8 cellular contexts compared by ENCODE assay signal in the genomic region with DNA sequence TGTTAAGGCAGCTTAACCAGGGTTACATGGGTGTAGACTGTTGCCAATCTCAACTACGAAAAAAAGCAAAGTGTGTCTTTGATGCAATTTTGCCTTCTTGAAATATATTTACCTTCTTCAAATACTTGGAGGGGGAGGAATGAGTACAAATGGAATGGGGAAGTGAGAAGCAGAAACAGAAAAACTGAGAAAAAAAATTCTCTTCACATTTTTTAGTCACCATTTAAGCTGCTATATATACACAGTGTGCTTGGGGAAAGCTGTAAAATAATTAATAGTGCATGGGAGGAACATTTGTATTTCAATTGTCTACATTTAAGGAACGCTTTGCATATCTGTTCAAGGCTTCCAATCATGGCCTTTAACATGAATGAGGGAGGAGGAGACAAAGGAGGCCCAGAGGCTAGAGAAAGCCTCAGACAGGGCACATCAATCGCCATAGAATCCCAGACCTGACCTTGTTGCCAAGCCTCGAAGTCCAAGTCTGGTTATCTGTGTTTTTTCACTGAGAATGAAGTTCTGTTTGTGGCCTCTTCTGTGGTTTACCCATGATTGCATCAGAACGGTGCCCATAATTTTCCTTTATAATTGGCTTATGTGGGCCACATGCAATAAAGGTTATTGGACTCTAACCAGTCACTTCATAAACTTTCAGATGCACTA.
DNase-seq lines count a peak whose midpoint lies in the region; ATAC-seq and TF ChIP-seq lines count a peak whose summit lies in the region.

No MANE protein-coding gene starts in this region.

- H2AK5ac ChIP-seq in H9 (ENCODE audit: insufficient read length, low read length), result no peak overlapping the region

- no peaks in the 10 kb centered on the region for H4K20me1 ChIP-seq in HCT116 (ENCODE audit: insufficient read depth)
- no peaks in the 10 kb centered on the region for H4K20me1 ChIP-seq in H9 (ENCODE audit: control insufficient read depth, insufficient read depth, insufficient read length)

- H3K23ac ChIP-seq in H9 (ENCODE audit: insufficient read length, low read depth, low read length), result no peak overlapping the region

- H3K4me1 Mint-ChIP-seq in H9, result peaks cover 8 to 13% of the 10 kb centered on the region in 2 experiments

- H3K23me2 ChIP-seq in H9 (ENCODE audit: insufficient read length, low read depth, low read length, poor library complexity, severe bottlenecking), result no peaks in the 10 kb centered on the region

- H4K8ac ChIP-seq in H9 (replicated peaks; ENCODE audit: insufficient read length, low read depth, low read length), result no peak overlapping the region

- H3K9ac ChIP-seq in HCT116 (ENCODE audit: low read length) (no peak overlapping the region), H9 (ENCODE audit: extremely low read depth, insufficient read length, low read length) (no peak overlapping the region)

- no peak overlapping the region for H3K56ac ChIP-seq in H9 (ENCODE audit: insufficient read length, low read depth, low read length)

- no peak overlapping the region for H3K4me3 Mint-ChIP-seq in H9

- H4K5ac ChIP-seq in H9 (ENCODE audit: insufficient read length, low read depth, low read length), result no peak overlapping the region

- H2BK120ac ChIP-seq in H9 (ENCODE audit: low read depth, low read length, poor library complexity, severe bottlenecking), result no peak overlapping the region

- H3K27ac Mint-ChIP-seq in H9, result no peak overlapping the region

- no peak for ATAC-seq in HCT116

- peaks cover 13% of the 10 kb centered on the region in 2 experiments for H3K9me3 Mint-ChIP-seq in H9

- no peak overlapping the region for H2BK20ac ChIP-seq in H9 (ENCODE audit: low read depth, low read length, poor library complexity, severe bottlenecking)

- no TSS peak for BruUV-seq in HCT116 (replicated peaks; lab: Mats Ljungman, UMichigan)

- CTCF ChIA-PET in HCT116 (lab: Charles Lee) (interaction anchor here (0.6 to 1.5 kb wide), 12 partner anchors 11 to 1479 kb away, joined by 3 to 13 read pairs (median 5); no protein-coding TSS in a partner anchor), HEK293T (lab: Yijun Ruan, JAX) (interaction anchor here (0.5 to 1.5 kb wide), 17 partner anchors 12 to 1446 kb away, joined by 3 to 9 read pairs (median 4); no protein-coding TSS in a partner anchor)

- H3K9me3 ChIP-seq in HCT116 (ENCODE audit: control insufficient read depth in 1 of 2, insufficient read depth in 1 of 2, low read depth in 1 of 2, low read length in 2 of 2) (no peaks in the 10 kb centered on the region), H9 (ENCODE audit: control insufficient read depth, low read depth, low read length) (no peaks in the 10 kb centered on the region)

- no peaks in the 10 kb centered on the region for H3K79me1 ChIP-seq in H9 (ENCODE audit: insufficient read depth, low read depth, low read length, poor library complexity, severe bottlenecking)

- peak overlapping the region; percentile 13 for H2AFZ ChIP-seq in HCT116 (ENCODE audit: low read depth, low read length, poor library complexity, severe bottlenecking)
- no peak overlapping the region for H2AFZ ChIP-seq in H9 (ENCODE audit: low read length)

- H3K36me3 ChIP-seq in HCT116 (ENCODE audit: control insufficient read depth in 1 of 2, insufficient read depth in 2 of 2, low read length in 2 of 2), result no peaks in the 10 kb centered on the region

- H3K9me2 ChIP-seq in HCT116 (ENCODE audit: insufficient read depth), result no peaks in the 10 kb centered on the region

- no peaks in the 10 kb centered on the region for H3K27me3 Mint-ChIP-seq in H9 (ENCODE audit: low read depth)

- RAD21 ChIA-PET in HCT116 (lab: Charles Lee; ENCODE audit: low non-redundant PET in 1 of 2, low total read pairs in 2 of 2, uncharacterized antibody in 2 of 2, unreplicated experiment in 2 of 2), result interaction anchor here in 1 of 2 experiments (0.6 kb wide), 1 partner anchor 23 kb away, joined by 3 read pairs; no protein-coding TSS in a partner anchor

- POLR2A ChIA-PET in HCT116 (lab: Charles Lee), result no interaction called here
- POLR2A ChIA-PET in HEK293T (lab: Yijun Ruan, JAX), result no interaction called here

- no peak overlapping the region for H4K91ac ChIP-seq in H9 (ENCODE audit: insufficient read length, low read depth, low read length)

- TF ChIP-seq CTCF in HCT116 (IDR thresholded peaks at IDR 0.05 in 2 of 3, conservative IDR thresholded peaks at IDR 0.05 in 1 of 3; ENCODE audit: borderline replicate concordance in 1 of 3, insufficient read depth in 1 of 3, low read depth in 2 of 3, low read length in 2 of 3) (no peak), H9 (conservative IDR thresholded peaks at IDR 0.05) (no peak)

- no CpG with 5 or more reads among the region's 5 CpGs for WGBS in H9 (ENCODE audit: extremely low coverage, insufficient read length, low lambda C conversion rate)

- H3K79me2 ChIP-seq in HCT116 (ENCODE audit: insufficient read depth, low read length) (no peaks in the 10 kb centered on the region), H9 (ENCODE audit: insufficient read depth, low read length) (no peaks in the 10 kb centered on the region)

- H3K14ac ChIP-seq in H9 (ENCODE audit: insufficient read depth, low read length), result no peak overlapping the region

- peaks cover 6 to 13% (median 11%) of the 10 kb centered on the region in 3 experiments; a peak in 4 of 7 replicates for H3K36me3 Mint-ChIP-seq in H9 (ENCODE audit: insufficient read depth in 1 of 3, low read depth in 3 of 3)

- H2BK12ac ChIP-seq in H9 (ENCODE audit: insufficient read length, low read depth, low read length), result no peak overlapping the region

- DNase-seq in GM04504 (ENCODE audit: low read depth), result peak; percentile 30
- no peak for DNase-seq in HCT116 (ENCODE audit: low read depth, low spot score)
- DNase-seq in NOMO-1 treated with dmso at 0.1 percent for 144 hours (lab: John Stamatoyannopoulos, UW; ENCODE audit: unreplicated experiment), result peak; percentile 70
- peak; percentile 15 for DNase-seq in fibroblast of gingiva (ENCODE audit: low read depth)
- no peak for DNase-seq in H9
- DNase-seq in HEK293T (ENCODE audit: extremely low spot score), result no peak
- no peak for DNase-seq in NCI-H1092 treated with DMSO at 0.1 percent for 48 hours (lab: John Stamatoyannopoulos, UW)
- DNase-seq in ureter (ENCODE audit: low spot score), result no peak

- no peak overlapping the region for H3K4ac ChIP-seq in H9 (ENCODE audit: low read depth, low read length)

- H3K27me3 ChIP-seq in HCT116 (ENCODE audit: insufficient read depth, low read length) (no peaks in the 10 kb centered on the region), H9 (ENCODE audit: insufficient read depth, low read length) (no peaks in the 10 kb centered on the region)

- no peak overlapping the region for H3K27ac ChIP-seq in HCT116 (ENCODE audit: low read depth, low read length)
- no peak overlapping the region for H3K27ac ChIP-seq in H9 (ENCODE audit: insufficient read length, low read depth, low read length)

- H3K4me1 ChIP-seq in HCT116 (ENCODE audit: control insufficient read depth in 1 of 2, insufficient read depth in 2 of 2, low read length in 2 of 2) (0 out of 4 replicates have a peak, but pooled peaks cover 0 to 3% of the 10 kb centered on the region in 2 experiments), H9 (ENCODE audit: insufficient read depth, low read length) (no peaks in the 10 kb centered on the region)

- TF ChIP-seq POLR2A in HCT116 (IDR thresholded peaks at IDR 0.05; ENCODE audit: borderline replicate concordance, extremely low read depth, insufficient read depth, insufficient read length), result no peak

- no peak overlapping the region for H2BK15ac ChIP-seq in H9 (ENCODE audit: low read depth, low read length)

- no peak overlapping the region for H3K4me3 ChIP-seq in HCT116 (replicated peaks in 1 of 2; ENCODE audit: low read depth in 1 of 2, low read length in 2 of 2)

- H3K18ac ChIP-seq in H9 (ENCODE audit: insufficient read length, low read depth, low read length), result no peak overlapping the region

- TF ChIP-seq RAD21 in HCT116 (IDR thresholded peaks at IDR 0.05; ENCODE audit: low read depth), result no peak

- no peak overlapping the region for H3K4me2 ChIP-seq in HCT116 (ENCODE audit: low read length)
- H3K4me2 ChIP-seq in H9 (ENCODE audit: insufficient read depth, insufficient read length, low read length), result no peak overlapping the region

- no peak overlapping the region for H2BK5ac ChIP-seq in H9 (ENCODE audit: insufficient read length, low read length)

- intact Hi-C loops in HCT116 (cut with micrococcal nuclease), result loop anchor here (1.0 kb wide), 2 partner anchors 1158 to 1474 kb away; no protein-coding TSS in a partner anchor

- H3T11ph ChIP-seq in H9 (ENCODE audit: low read length), result no peak overlapping the region

TF ChIP-seq in HCT116, 20 proteins besides CTCF, POLR2A, EP300 and RAD21:
- TF ChIP-seq YY1 (IDR thresholded peaks at IDR 0.05; ENCODE audit: extremely low read depth, insufficient replicate concordance, low read depth, low read length) (no peak), CEBPB (IDR thresholded peaks at IDR 0.05; ENCODE audit: low read depth) (peak; percentile 39; the same call in 1 of the 2 replicates)

TF ChIP-seq in HEK293T, 16 proteins besides CTCF, POLR2A, EP300 and RAD21:
- TF ChIP-seq HDGF (IDR thresholded peaks at IDR 0.05; ENCODE audit: borderline replicate concordance) (no peak), ARNT (IDR thresholded peaks at IDR 0.05) (no peak), ELF4 (IDR thresholded peaks at IDR 0.05) (no peak), SUZ12 (IDR thresholded peaks at IDR 0.05) (no peak), FOXK2 (IDR thresholded peaks at IDR 0.05) (no peak), NFRKB (IDR thresholded peaks at IDR 0.05) (no peak), CTBP1 (IDR thresholded peaks at IDR 0.05; ENCODE audit: borderline replicate concordance) (no peak), FOXM1 (IDR thresholded peaks at IDR 0.05; ENCODE audit: borderline replicate concordance) (no peak), BHLHE40 (IDR thresholded peaks at IDR 0.05; ENCODE audit: borderline replicate concordance) (no peak), SP1 (IDR thresholded peaks at IDR 0.05) (no peak), PKNOX1 (IDR thresholded peaks at IDR 0.05) (no peak), FOXA1 (IDR thresholded peaks at IDR 0.05) (no peak)

Comparison
In these comparisons a context has a peak if more than half of its experiments do, and no peak if none do; other contexts are left out.
1. DNase-seq: peak in GM04504 (single experiment), NOMO-1 treated with dmso at 0.1 percent for 144 hours (single experiment) and fibroblast of gingiva (single experiment); none in HCT116 (single experiment), H9 (single experiment), HEK293T (single experiment), NCI-H1092 treated with DMSO at 0.1 percent for 48 hours (single experiment) and ureter (single experiment).